In the genomic region with DNA sequence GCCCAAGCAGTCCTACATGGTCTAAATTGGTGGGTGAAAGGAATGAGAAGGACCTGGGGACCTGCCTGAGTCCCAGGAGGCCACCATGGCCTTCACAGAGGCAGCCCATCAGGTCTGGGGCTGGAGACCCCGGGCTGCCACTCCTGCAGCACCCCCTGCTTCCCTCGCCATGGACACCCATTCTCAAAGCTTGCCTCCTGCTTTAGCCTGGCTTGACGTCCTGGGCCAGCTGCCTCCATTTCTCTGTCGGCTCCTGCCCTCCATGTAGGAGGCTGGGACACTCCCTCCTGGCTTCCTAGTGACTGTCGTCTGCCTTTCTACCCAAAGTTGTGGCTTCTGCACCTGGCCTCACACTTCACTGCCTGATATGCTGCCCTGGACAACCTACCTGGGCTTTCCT, we compare ENCODE assay signal across 27 cellular contexts.
"Had no signal": no experiment of that assay in that cellular context is flagged by ENCODE, and none has a peak within 500 bp of the region (broad histone marks: within the 10 kb centered on the region; RNA-seq: fewer than 3 reads in every experiment).

No MANE protein-coding gene starts in this region.

- H3K27ac Mint-ChIP-seq: nephron; progenitor cell of endocrine pancreas; stimulated activated memory B cell treated with anti-CD40 and anti-IgM and Interleukin-4, amounts not matched to agents 10 μg/mL and 1 μg/mL and 100 μg/mL, for 72 hours; type B pancreatic cell had no signal

- H3K27me3 ChIP-seq: dorsolateral prefrontal cortex, gastrocnemius medialis, left lung, neutrophil, spleen, testis, tibial artery had no signal

- H3K27me3 Mint-ChIP-seq: naive thymus-derived CD4-positive, alpha-beta T cell; progenitor cell of endocrine pancreas; stimulated activated memory B cell treated with anti-CD40 and anti-IgM and Interleukin-4, amounts not matched to agents 10 μg/mL and 1 μg/mL and 100 μg/mL, for 72 hours had no signal

- H3K4me3 Mint-ChIP-seq: naive thymus-derived CD4-positive, alpha-beta T cell; nephron; stimulated activated memory B cell treated with anti-CD40 and anti-IgM and Interleukin-4, amounts not matched to agents 10 μg/mL and 1 μg/mL and 100 μg/mL, for 72 hours; type B pancreatic cell had no signal

- H3K27ac ChIP-seq: dorsolateral prefrontal cortex, epithelial cell of prostate, gastrocnemius medialis, left lung, neutrophil, parathyroid adenoma, spleen, testis, tibial artery had no signal

- H3K9me3 Mint-ChIP-seq: naive thymus-derived CD4-positive, alpha-beta T cell; nephron; stimulated activated memory B cell treated with anti-CD40 and anti-IgM and Interleukin-4, amounts not matched to agents 10 μg/mL and 1 μg/mL and 100 μg/mL, for 72 hours; type B pancreatic cell had no signal

- H3K4me1 ChIP-seq: parathyroid adenoma, testis had no signal

- DNase-seq: cerebellar nuclear complex; dorsolateral prefrontal cortex; effector CD4-positive, alpha-beta T cell; foreskin fibroblast; gastrocnemius medialis; head of caudate nucleus; left cardiac atrium; left lung; mesenchymal stem cell; midbrain; naive thymus-derived CD4-positive, alpha-beta T cell; spleen; stimulated activated CD4-positive, alpha-beta T cell treated with anti-CD3 and anti-CD28 coated beads, Interleukin-4, amount 100 ng/mL, for 4 hours; stimulated activated naive CD8-positive, alpha-beta T cell treated with anti-CD3 and anti-CD28 coated beads, Interleukin-15, Interleukin-2, amounts not matched to agents 100 U/mL and 50 U/mL, for 24 hours; substantia nigra; testis; tibial artery had no signal

- H3K4me3 ChIP-seq: dorsolateral prefrontal cortex, gastrocnemius medialis, left lung, spleen, testis, tibial artery had no signal

- H3K36me3 Mint-ChIP-seq: stimulated activated memory B cell treated with anti-CD40 and anti-IgM and Interleukin-4, amounts not matched to agents 10 μg/mL and 1 μg/mL and 100 μg/mL, for 72 hours; type B pancreatic cell had no signal

- H3K36me3 ChIP-seq: gastrocnemius medialis, left lung had no signal

- H2AFZ ChIP-seq: parathyroid adenoma had no signal

- H3K9me3 ChIP-seq: gastrocnemius medialis, left lung, neutrophil, spleen, testis, tibial artery had no signal

- FAIRE-seq: colon had no signal

- H3K79me2 ChIP-seq: parathyroid adenoma had no signal

- H3K4me1 Mint-ChIP-seq: stimulated activated memory B cell treated with anti-CD40 and anti-IgM and Interleukin-4, amounts not matched to agents 10 μg/mL and 1 μg/mL and 100 μg/mL, for 72 hours had no signal

- H3K9ac ChIP-seq: parathyroid adenoma had no signal

- ATAC-seq: esophagus mucosa; gastrocnemius medialis; left cardiac atrium; left lung; naive thymus-derived CD4-positive, alpha-beta T cell; sciatic nerve; stimulated activated memory B cell treated with anti-CD40 and anti-IgM and Interleukin-4, amounts not matched to agents 10 μg/mL and 1 μg/mL and 100 μg/mL, for 72 hours; stimulated activated naive CD8-positive, alpha-beta T cell treated with anti-CD3 and anti-CD28 coated beads, Interleukin-15, Interleukin-2, amounts not matched to agents 100 U/mL and 50 U/mL, for 24 hours had no signal
